Comparison of ENCODE assay signal across 19 cellular contexts in genomic region chr11:83933008-83933407, GRCh38.
"Had no signal": no experiment of that assay in that cellular context is flagged by ENCODE, and none has a peak within 500 bp of the region (broad histone marks: within the 10 kb centered on the region; RNA-seq: fewer than 3 reads in every experiment).

No MANE protein-coding gene starts in this region.

- H3K4me1 ChIP-seq: esophagus muscularis mucosa, gastrocnemius medialis, left ventricle myocardium inferior, lower lobe of right lung, right atrium auricular region, sigmoid colon, stomach, transverse colon had no signal

- H3K27ac ChIP-seq: epithelial cell of prostate, esophagus muscularis mucosa, gastrocnemius medialis, left ventricle myocardium inferior, lower lobe of right lung, right atrium auricular region, sigmoid colon, skin epidermis, stomach, thoracic aorta, transverse colon had no signal

- H3K36me3 ChIP-seq: esophagus muscularis mucosa, gastrocnemius medialis, left ventricle myocardium inferior, lower lobe of right lung, right atrium auricular region, sigmoid colon, stomach, thoracic aorta, transverse colon had no signal

- H3K4me3 ChIP-seq: esophagus muscularis mucosa, gastrocnemius medialis, left ventricle myocardium inferior, lower lobe of right lung, right atrium auricular region, sigmoid colon, skin epidermis, stomach, thoracic aorta, transverse colon had no signal

- H3K27me3 ChIP-seq: esophagus muscularis mucosa, gastrocnemius medialis, right atrium auricular region, sigmoid colon, stomach, transverse colon had no signal

- ATAC-seq: effector memory CD8-positive, alpha-beta T cell; gastrocnemius medialis; lower lobe of right lung; natural killer cell had no signal

- DNase-seq: effector memory CD8-positive, alpha-beta T cell; gastrocnemius medialis; glutamatergic neuron; immature natural killer cell; left ventricle myocardium inferior; lower lobe of right lung; natural killer cell; posterior cingulate gyrus; sigmoid colon; stimulated activated CD4-positive, alpha-beta T cell treated with anti-CD3 and anti-CD28 coated beads, Interleukin-12 subunit alpha, Interleukin-12 subunit beta, amount 100 ng/mL, for 4 hours; stimulated activated naive CD4-positive, alpha-beta T cell; stomach; substantia nigra; transverse colon had no signal

- H3K9me3 ChIP-seq: esophagus muscularis mucosa, gastrocnemius medialis, left ventricle myocardium inferior, lower lobe of right lung, right atrium auricular region, sigmoid colon, stomach, thoracic aorta, transverse colon had no signal
